In genomic region chr1:61420243-61420642, GRCh38 we compare ENCODE assay signal across 1 cellular context.
TF ChIP-seq lines count a peak whose summit lies in the region.

No MANE protein-coding gene starts in this region.

TF ChIP-seq in GM23338, 12 proteins besides CTCF, POLR2A, EP300 and RAD21 (continued from another document):
- TF ChIP-seq ZNF462 (CRISPR knock-in tag; IDR thresholded peaks at IDR 0.05) = no peak
